28 cellular contexts compared by ENCODE assay signal in genomic region chr21:46538262-46538661, GRCh38.
"Had no signal": no experiment of that assay in that cellular context is flagged by ENCODE, and none has a peak within 500 bp of the region (broad histone marks: within the 10 kb centered on the region; RNA-seq: fewer than 3 reads in every experiment).

No MANE protein-coding gene starts in this region.

- H3K9me3 Mint-ChIP-seq: activated CD4-positive, alpha-beta memory T cell treated with anti-CD3 and anti-CD28 coated beads for 36 hours; activated T-cell treated with anti-CD3 and anti-CD28 coated beads, Interleukin-2, amount 50 U/mL, for 72 hours; dendritic cell treated with granulocyte-macrophage colony-stimulating factor and Interleukin-4, amounts not matched to agents 40 ng/mL and 50 ng/mL, for 4 days; neural progenitor cell; stimulated activated naive CD8-positive, alpha-beta T cell treated with anti-CD3 and anti-CD28 coated beads, Interleukin-15, amount 100 ng/mL, for 72 hours had no signal

- H3K4me1 Mint-ChIP-seq: neural progenitor cell had no signal

- H3K9me3 ChIP-seq: adrenal gland, breast epithelium, esophagus muscularis mucosa, gastroesophageal sphincter, heart left ventricle, left ventricle myocardium inferior, ovary, psoas muscle, SJSA1, suprapubic skin, transverse colon had no signal

- H3K27ac Mint-ChIP-seq: activated CD4-positive, alpha-beta memory T cell treated with anti-CD3 and anti-CD28 coated beads for 36 hours; dendritic cell treated with granulocyte-macrophage colony-stimulating factor and Interleukin-4, amounts not matched to agents 40 ng/mL and 50 ng/mL, for 4 days; neural progenitor cell; stimulated activated naive CD8-positive, alpha-beta T cell treated with anti-CD3 and anti-CD28 coated beads, Interleukin-15, amount 100 ng/mL, for 72 hours had no signal

- H3K4me1 ChIP-seq: adrenal gland, breast epithelium, gastroesophageal sphincter, neural progenitor cell, psoas muscle, SJSA1, suprapubic skin, transverse colon had no signal

- H3K27ac ChIP-seq: adrenal gland, breast epithelium, esophagus muscularis mucosa, gastroesophageal sphincter, heart left ventricle, left ventricle myocardium inferior, neural progenitor cell, ovary, psoas muscle, SJSA1, skin epidermis, suprapubic skin, transverse colon, VCaP had no signal

- DNase-seq: activated CD4-positive, alpha-beta memory T cell treated with anti-CD3 and anti-CD28 coated beads for 36 hours; activated CD4-positive, CD25-positive, alpha-beta regulatory T cell treated with anti-CD3 and anti-CD28 coated beads, Interleukin-2, amount 50 U/mL, for 72 hours; activated CD8-positive, alpha-beta memory T cell treated with anti-CD3 and anti-CD28 coated beads, Interleukin-2, amount 50 U/mL, for 4 hours; activated gamma-delta T cell treated with Interleukin-2 at 50 U/mL for 16 hours; activated T-cell treated with anti-CD3 and anti-CD28 coated beads, Interleukin-2, amount 50 U/mL, for 72 hours; effector CD8-positive, alpha-beta T cell; heart left ventricle; kidney glomerular epithelial cell; left ventricle myocardium inferior; mammary epithelial cell; ovary; right cardiac atrium; stimulated activated naive CD8-positive, alpha-beta T cell treated with anti-CD3 and anti-CD28 coated beads, Interleukin-15, amount 100 ng/mL, for 72 hours; T-helper 2 cell; transverse colon had no signal

- H3K4me3 ChIP-seq: adrenal gland, breast epithelium, esophagus muscularis mucosa, gastroesophageal sphincter, heart left ventricle, left ventricle myocardium inferior, neural progenitor cell, ovary, psoas muscle, SJSA1, skin epidermis, suprapubic skin, transverse colon had no signal

- H3K27me3 ChIP-seq: adrenal gland, breast epithelium, esophagus muscularis mucosa, gastroesophageal sphincter, heart left ventricle, neural progenitor cell, ovary, SJSA1, suprapubic skin, transverse colon had no signal

- FAIRE-seq: astrocyte, endothelial cell of umbilical vein had no signal

- ATAC-seq: activated T-cell treated with anti-CD3 and anti-CD28 coated beads, Interleukin-2, amount 50 U/mL, for 72 hours; gastroesophageal sphincter; heart left ventricle; psoas muscle; right cardiac atrium; stimulated activated naive CD8-positive, alpha-beta T cell treated with anti-CD3 and anti-CD28 coated beads, Interleukin-15, amount 100 ng/mL, for 72 hours had no signal

- H2AFZ ChIP-seq: neural progenitor cell had no signal

- H3K27me3 Mint-ChIP-seq: activated CD4-positive, alpha-beta memory T cell treated with anti-CD3 and anti-CD28 coated beads for 36 hours; dendritic cell treated with granulocyte-macrophage colony-stimulating factor and Interleukin-4, amounts not matched to agents 40 ng/mL and 50 ng/mL, for 4 days; stimulated activated naive CD8-positive, alpha-beta T cell treated with anti-CD3 and anti-CD28 coated beads, Interleukin-15, amount 100 ng/mL, for 72 hours had no signal

- H3K4me3 Mint-ChIP-seq: activated CD4-positive, alpha-beta memory T cell treated with anti-CD3 and anti-CD28 coated beads for 36 hours; activated T-cell treated with anti-CD3 and anti-CD28 coated beads, Interleukin-2, amount 50 U/mL, for 72 hours; dendritic cell treated with granulocyte-macrophage colony-stimulating factor and Interleukin-4, amounts not matched to agents 40 ng/mL and 50 ng/mL, for 4 days; neural progenitor cell; stimulated activated naive CD8-positive, alpha-beta T cell treated with anti-CD3 and anti-CD28 coated beads, Interleukin-15, amount 100 ng/mL, for 72 hours had no signal

- H3K4me2 ChIP-seq: neural progenitor cell had no signal

- H3K36me3 ChIP-seq: neural progenitor cell, ovary had no signal

- H3K9ac ChIP-seq: neural progenitor cell had no signal
